Comparison of ENCODE assay signal across 8 cellular contexts in the genomic region with DNA sequence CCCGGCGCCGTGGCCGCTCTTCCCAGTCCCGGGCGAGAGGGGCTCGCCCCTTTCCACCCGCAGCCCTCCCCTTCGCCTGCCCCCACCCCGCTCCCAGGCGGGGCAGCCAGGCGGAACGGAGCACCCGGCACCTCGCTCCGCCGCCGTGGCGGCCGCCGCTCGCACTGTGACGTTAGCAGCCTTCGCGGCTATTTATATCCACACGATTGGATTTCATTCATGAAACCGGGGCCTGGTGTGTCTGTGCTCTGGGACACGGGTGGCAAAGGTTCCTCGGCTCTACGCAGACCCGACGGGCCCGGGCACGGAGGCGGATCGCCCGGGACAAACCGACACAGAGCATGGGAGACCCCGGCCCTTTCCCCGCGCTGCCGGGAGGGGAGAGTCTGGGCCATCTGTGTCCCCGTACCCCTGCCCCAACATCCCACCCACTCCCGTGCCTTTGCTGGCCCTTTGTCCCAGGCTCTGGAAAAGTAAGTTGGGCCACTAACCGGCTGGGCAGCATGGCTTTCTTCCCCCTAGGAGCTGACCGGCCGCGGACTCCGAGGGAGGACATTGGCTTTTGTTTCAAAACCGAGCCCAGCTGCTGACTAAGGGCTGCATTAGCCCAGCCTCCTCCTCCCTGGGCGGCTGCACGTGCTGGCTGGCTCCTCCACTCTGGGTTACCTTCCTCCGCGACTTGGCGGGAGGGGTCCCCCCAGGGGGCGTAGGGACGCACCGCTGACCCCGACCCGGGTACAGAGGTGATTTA. TPM values are rescaled to one million over a fixed set of nuclear protein-coding genes. Genes with fewer than 3 reads are reported as not detected.
DNase-seq lines count a peak whose midpoint lies in the region; ATAC-seq and TF ChIP-seq lines count a peak whose summit lies in the region.

A gene with protein sequence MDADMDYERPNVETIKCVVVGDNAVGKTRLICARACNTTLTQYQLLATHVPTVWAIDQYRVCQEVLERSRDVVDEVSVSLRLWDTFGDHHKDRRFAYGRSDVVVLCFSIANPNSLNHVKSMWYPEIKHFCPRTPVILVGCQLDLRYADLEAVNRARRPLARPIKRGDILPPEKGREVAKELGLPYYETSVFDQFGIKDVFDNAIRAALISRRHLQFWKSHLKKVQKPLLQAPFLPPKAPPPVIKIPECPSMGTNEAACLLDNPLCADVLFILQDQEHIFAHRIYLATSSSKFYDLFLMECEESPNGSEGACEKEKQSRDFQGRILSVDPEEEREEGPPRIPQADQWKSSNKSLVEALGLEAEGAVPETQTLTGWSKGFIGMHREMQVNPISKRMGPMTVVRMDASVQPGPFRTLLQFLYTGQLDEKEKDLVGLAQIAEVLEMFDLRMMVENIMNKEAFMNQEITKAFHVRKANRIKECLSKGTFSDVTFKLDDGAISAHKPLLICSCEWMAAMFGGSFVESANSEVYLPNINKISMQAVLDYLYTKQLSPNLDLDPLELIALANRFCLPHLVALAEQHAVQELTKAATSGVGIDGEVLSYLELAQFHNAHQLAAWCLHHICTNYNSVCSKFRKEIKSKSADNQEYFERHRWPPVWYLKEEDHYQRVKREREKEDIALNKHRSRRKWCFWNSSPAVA (minus strand): TSS at position 27 of the 751 bp plus-strand sequence. CDS start 32,643 bp downstream, outside the sequence.

- H3K4me2 ChIP-seq in fibroblast of lung (ENCODE audit: extremely low read depth, insufficient read depth, low read length), result peak within 1 kb of the TSS; percentile 99

- WGBS in tibial nerve, 2 donors, result 0 to 1% methylated on average over 24 to 51 of the region's 60 CpGs

- H4K20me1 ChIP-seq in fibroblast of lung (ENCODE audit: control insufficient read depth, extremely low read depth, insufficient read depth, low read length), result no peaks in the 10 kb centered on the region

- peak; percentile 46 to 59 for TF ChIP-seq POLR2A in tibial nerve (IDR thresholded peaks at IDR 0.05)

- DNase-seq in stimulated activated CD4-positive, alpha-beta T cell treated with anti-CD3 and anti-CD28 coated beads, Interleukin-15, amount 100 ng/mL, for 24 hours, result peak; percentile 45
- no peak for DNase-seq in stimulated activated CD4-positive, alpha-beta T cell treated with anti-CD3 and anti-CD28 coated beads, Interleukin-4, amount 100 ng/mL, for 24 hours
- DNase-seq in NCI-H2171 (lab: John Stamatoyannopoulos, UW), result peak; percentile 45
- DNase-seq in activated T-cell treated with anti-CD3 and anti-CD28 coated beads, Interleukin-2, amount 50 U/mL, for 48 hours, result peak; percentile 31 to 44
- peak; percentile 84 to 85 for DNase-seq in fibroblast of lung (ENCODE audit: low read depth in 2 of 2)
- DNase-seq in mucosa of descending colon, result peak; percentile 79 to 86 (median 80)
- peak; percentile 36 to 64 for DNase-seq in tibial nerve (ENCODE audit: low spot score in 2 of 2)

- H3K36me3 ChIP-seq in fibroblast of lung (ENCODE audit: control insufficient read depth, insufficient read depth, low read length) (no peaks in the 10 kb centered on the region), mucosa of descending colon (ENCODE audit: low read depth) (no peaks in the 10 kb centered on the region), tibial nerve (no peaks in the 10 kb centered on the region)

- H2AFZ ChIP-seq in fibroblast of lung (ENCODE audit: low read length), result peak within 1 kb of the TSS; percentile 69

- peak in 1 of 2 donors; percentile 71 for TF ChIP-seq EP300 in tibial nerve (IDR thresholded peaks at IDR 0.05)

- H3K27me3 ChIP-seq in fibroblast of lung (ENCODE audit: control insufficient read depth, insufficient read depth, low read length), result no peaks in the 10 kb centered on the region
- no peaks in the 10 kb centered on the region for H3K27me3 ChIP-seq in tibial nerve

- H3K4me1 ChIP-seq in fibroblast of lung (ENCODE audit: control insufficient read depth, extremely low read depth, insufficient read depth, low read length) (peaks cover 3% of the 10 kb centered on the region), mucosa of descending colon (ENCODE audit: low read depth) (peaks cover 8% of the 10 kb centered on the region), tibial nerve (peaks cover 0 to 22% (median 0%) of the 10 kb centered on the region in 4 donors)

- H3K79me2 ChIP-seq in fibroblast of lung (ENCODE audit: control insufficient read depth, insufficient read depth, low read length), result no peaks in the 10 kb centered on the region

- intact Hi-C loops in mucosa of descending colon (cut with DNase I, micrococcal nuclease), result no loop called here

- no peaks in the 10 kb centered on the region for H3K9me3 ChIP-seq in fibroblast of lung (ENCODE audit: control insufficient read depth, insufficient read depth, low read depth, low read length)
- H3K9me3 ChIP-seq in mucosa of descending colon, result no peaks in the 10 kb centered on the region
- H3K9me3 ChIP-seq in tibial nerve, result no peaks in the 10 kb centered on the region

- peak within 1 kb of the TSS; percentile 89 for H3K9ac ChIP-seq in fibroblast of lung (ENCODE audit: insufficient read depth, low read length)

- TF ChIP-seq CTCF in fibroblast of lung (conservative IDR thresholded peaks at IDR 0.05 in 1 of 2, IDR thresholded peaks at IDR 0.05 in 1 of 2; ENCODE audit: low read depth in 1 of 2, low read length in 2 of 2) (no peak), mucosa of descending colon (IDR thresholded peaks at IDR 0.05) (no peak), tibial nerve (IDR thresholded peaks at IDR 0.05) (no peak)

- peak within 1 kb of the TSS; percentile 72 to 96 (median 78) for H3K4me3 ChIP-seq in fibroblast of lung (replicated peaks in 1 of 4; ENCODE audit: control extremely low read depth in 1 of 4, insufficient read depth in 1 of 4, low read depth in 3 of 4, low read length in 4 of 4)
- peak within 1 kb of the TSS; percentile 67 for H3K4me3 ChIP-seq in mucosa of descending colon
- H3K4me3 ChIP-seq in tibial nerve, result peak within 1 kb of the TSS; percentile 65 to 96 (median 75)

- ATAC-seq in HG02798 (IDR thresholded peaks at IDR 0.05; ENCODE audit: poor library complexity, unreplicated experiment), result peak; percentile 59
- peak; percentile 91 for ATAC-seq in mucosa of descending colon

- H3K27ac ChIP-seq in fibroblast of lung (ENCODE audit: insufficient read depth, low read length) (peak within 1 kb of the TSS; percentile 98), tibial nerve (peak within 1 kb of the TSS; percentile 74 to 97 (median 92))

RNA-seq across cellular contexts. Expression of the gene that starts here (rescaled TPM):
- total RNA-seq in fibroblast of lung (19.8 TPM in 2 replicates), mucosa of descending colon (1 to 10 TPM; 5.8 to 8.0 (median 6.9) TPM), tibial nerve (10 to 100 TPM in 1 of 4 donors, 1 to 10 TPM in 3; 5.7 to 28.2 (median 5.9) TPM)
- polyA plus RNA-seq in fibroblast of lung, result 14.9 and 42.6 TPM in 2 replicates
- polyA plus RNA-seq in fibroblast of lung (2012), result 9.3 and 25.8 TPM in 2 replicates
- 5.1 and 8.7 TPM in 2 replicates for polyA minus RNA-seq in fibroblast of lung (ENCODE audit: low replicate concordance)
